Comparison of ENCODE assay signal across 2 cellular contexts in genomic region chr5:149804478-149805450, GRCh38.
TF ChIP-seq lines count a peak whose summit lies in the region.

No MANE protein-coding gene starts in this region.

TF ChIP-seq in HCT116, 20 proteins besides CTCF, POLR2A, EP300 and RAD21:
- TF ChIP-seq REST (IDR thresholded peaks at IDR 0.05; ENCODE audit: low read depth) (no peak), ZFX (IDR thresholded peaks at IDR 0.05) (no peak), ZBTB33 (IDR thresholded peaks at IDR 0.05; ENCODE audit: extremely low read depth, insufficient replicate concordance, low read length) (no peak), POLR2AphosphoS5 (IDR thresholded peaks at IDR 0.05; ENCODE audit: low read depth, low read length) (no peak)
TF ChIP-seq in HCT116: peak in this region for 0.

TF ChIP-seq in GM12878, 131 proteins besides CTCF, POLR2A, EP300 and RAD21 (continues in another document):
- TF ChIP-seq CEBPB (IDR thresholded peaks at IDR 0.05; ENCODE audit: borderline replicate concordance in 1 of 2, low read depth in 2 of 2, low read length in 2 of 2) = no peak
- TF ChIP-seq ZNF622 (IDR thresholded peaks at IDR 0.05) = no peak
- TF ChIP-seq RB1 (IDR thresholded peaks at IDR 0.05; ENCODE audit: borderline replicate concordance) = peak; percentile 72; the same call in 1 of the 2 replicates
- peak; percentile 100 for TF ChIP-seq GATAD2B (conservative IDR thresholded peaks at IDR 0.05; ENCODE audit: low read depth)
- TF ChIP-seq BCL3 (IDR thresholded peaks at IDR 0.05; ENCODE audit: borderline replicate concordance, insufficient read depth, low read depth, low read length, poor library complexity, severe bottlenecking) = peak; percentile 91
- peak; percentile 79 for TF ChIP-seq SP1 (IDR thresholded peaks at IDR 0.05; ENCODE audit: low read depth, low read length)
- TF ChIP-seq ZSCAN29 (IDR thresholded peaks at IDR 0.05) = no peak
- TF ChIP-seq SMAD1 (IDR thresholded peaks at IDR 0.05; ENCODE audit: low read depth, partially characterized antibody) = peak; percentile 56
- 0 out of 2 replicates have a peak, but pooled peaks have one; percentile 12 for TF ChIP-seq TAF1 (IDR thresholded peaks at IDR 0.05; ENCODE audit: borderline replicate concordance, low read depth, low read length)
- TF ChIP-seq PBX3 (IDR thresholded peaks at IDR 0.05; ENCODE audit: insufficient replicate concordance, low read depth, low read length) = peak; percentile 15
- peak; percentile 59 for TF ChIP-seq DPF2 (IDR thresholded peaks at IDR 0.05)
- peak; percentile 54 for TF ChIP-seq MTA2 (IDR thresholded peaks at IDR 0.05; ENCODE audit: low read depth)
- no peak for TF ChIP-seq ZBED1 (IDR thresholded peaks at IDR 0.05; ENCODE audit: borderline replicate concordance)
- TF ChIP-seq LARP7 (IDR thresholded peaks at IDR 0.05) = peak; percentile 38; the same call in 1 of the 2 replicates
- TF ChIP-seq CREM (IDR thresholded peaks at IDR 0.05; ENCODE audit: low read depth) = peak; percentile 48
- TF ChIP-seq IKZF1 (conservative IDR thresholded peaks at IDR 0.05) = peak; percentile 93
- peak; percentile 78; the same call in 1 of the 2 replicates for TF ChIP-seq ZNF687 (IDR thresholded peaks at IDR 0.05)
- TF ChIP-seq SMC3 (IDR thresholded peaks at IDR 0.05; ENCODE audit: borderline replicate concordance, low read length) = peak; percentile 14; the same call in 1 of the 2 replicates
- TF ChIP-seq POU2F2 (IDR thresholded peaks at IDR 0.05; ENCODE audit: borderline replicate concordance, low read depth, low read length) = no peak
- TF ChIP-seq IKZF2 (IDR thresholded peaks at IDR 0.05) = peak; percentile 86 to 89
- peak; percentile 8 for TF ChIP-seq RELA (IDR thresholded peaks at IDR 0.05; ENCODE audit: borderline replicate concordance, partially characterized antibody)
- TF ChIP-seq RUNX3 (IDR thresholded peaks at IDR 0.05; ENCODE audit: low read length) = peak; percentile 74
- peak; percentile 40 for TF ChIP-seq SMARCA5 (IDR thresholded peaks at IDR 0.05)
- TF ChIP-seq KLF5 (IDR thresholded peaks at IDR 0.05; ENCODE audit: partially characterized antibody) = peak; percentile 59
- TF ChIP-seq ZNF384 (IDR thresholded peaks at IDR 0.05; ENCODE audit: borderline replicate concordance, low read depth, low read length) = peak; percentile 56; the same call in 1 of the 2 replicates
- peak; percentile 41; the same call in 1 of the 2 replicates for TF ChIP-seq ATF2 (IDR thresholded peaks at IDR 0.05; ENCODE audit: low read length)
- TF ChIP-seq IRF4 (IDR thresholded peaks at IDR 0.05; ENCODE audit: low read depth, low read length) = peak; percentile 72; the same call in 1 of the 2 replicates
- TF ChIP-seq EED (IDR thresholded peaks at IDR 0.05; ENCODE audit: low read depth) = peak; percentile 63
- no peak for TF ChIP-seq NR2F1 (conservative IDR thresholded peaks at IDR 0.05)
- TF ChIP-seq ZNF217 (IDR thresholded peaks at IDR 0.05) = no peak
- TF ChIP-seq RAD51 (IDR thresholded peaks at IDR 0.05) = no peak
- TF ChIP-seq E2F8 (IDR thresholded peaks at IDR 0.05; ENCODE audit: low read depth, partially characterized antibody) = no peak
- peak; percentile 67 to 71 for TF ChIP-seq BHLHE40 (IDR thresholded peaks at IDR 0.05; ENCODE audit: borderline replicate concordance in 1 of 2, low read depth in 2 of 2, low read length in 1 of 2)
- 0 out of 2 replicates have a peak, but pooled peaks have one; percentile 12 for TF ChIP-seq JUND (IDR thresholded peaks at IDR 0.05; ENCODE audit: low read depth, low read length)
- peak; percentile 99 for TF ChIP-seq MEF2B (IDR thresholded peaks at IDR 0.05; ENCODE audit: partially characterized antibody, poor library complexity, severe bottlenecking)
- TF ChIP-seq ZNF207 (IDR thresholded peaks at IDR 0.05; ENCODE audit: borderline replicate concordance) = peak; percentile 82; the same call in 1 of the 2 replicates
- peak; percentile 98 for TF ChIP-seq ATF7 (IDR thresholded peaks at IDR 0.05; ENCODE audit: low read depth)
- no peak for TF ChIP-seq ATF3 (IDR thresholded peaks at IDR 0.05; ENCODE audit: borderline replicate concordance, extremely low read depth, low read depth, low read length)
- peak; percentile 81 for TF ChIP-seq RELB (IDR thresholded peaks at IDR 0.05; ENCODE audit: low read depth)
- TF ChIP-seq CUX1 (IDR thresholded peaks at IDR 0.05; ENCODE audit: insufficient replicate concordance, low read depth, low read length) = peak; percentile 81
- peak; percentile 42; the same call in 1 of the 2 replicates for TF ChIP-seq CHD2 (IDR thresholded peaks at IDR 0.05; ENCODE audit: borderline replicate concordance, low read depth, low read length)
- TF ChIP-seq TCF12 (IDR thresholded peaks at IDR 0.05; ENCODE audit: low read depth, low read length) = peak; percentile 79
- TF ChIP-seq FOXK2 (IDR thresholded peaks at IDR 0.05) = peak; percentile 50
- peak; percentile 75; the same call in 1 of the 2 replicates for TF ChIP-seq YBX1 (IDR thresholded peaks at IDR 0.05)
- 0 out of 2 replicates have a peak, but pooled peaks have one; percentile 2 for TF ChIP-seq SPI1 (IDR thresholded peaks at IDR 0.05; ENCODE audit: borderline replicate concordance, insufficient read depth, low read depth, low read length)
- TF ChIP-seq NBN (IDR thresholded peaks at IDR 0.05) = peak; percentile 92
